12 cellular contexts compared by ENCODE assay signal in the genomic region with DNA sequence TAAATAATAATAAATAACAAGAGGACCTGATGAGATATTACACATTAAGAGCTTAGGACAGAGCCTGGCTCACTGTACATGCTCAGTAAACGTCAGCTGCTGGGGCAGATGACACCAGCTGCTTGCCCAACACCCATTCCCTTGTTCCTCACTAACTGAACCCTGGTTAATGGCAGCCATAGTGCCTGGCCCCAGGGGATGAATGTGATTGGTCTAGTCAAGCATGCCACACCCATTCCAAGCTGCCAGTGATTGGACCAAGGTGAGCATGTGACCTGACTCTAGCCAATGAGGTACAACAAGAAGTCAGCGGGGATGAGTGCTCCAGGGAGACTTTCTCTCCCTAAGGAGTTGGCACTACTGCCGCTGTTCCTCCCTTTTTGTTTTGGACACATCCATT.
A peak's percentile ranks its signal among the peaks of the same experiment; 100 is the strongest.
DNase-seq lines count a peak whose midpoint lies in the region; ATAC-seq, FAIRE-seq and TF ChIP-seq lines count a peak whose summit lies in the region.
"Had no signal": no experiment of that assay in that cellular context is flagged by ENCODE, and none has a peak within 500 bp of the region (broad histone marks: within the 10 kb centered on the region; RNA-seq: fewer than 3 reads in every experiment).

No MANE protein-coding gene starts in this region.

- H4K20me1 ChIP-seq in SK-N-SH (ENCODE audit: insufficient read depth) (no peaks in the 10 kb centered on the region), osteoblast (ENCODE audit: insufficient read depth, low read length) (no peaks in the 10 kb centered on the region)

- H3K14ac ChIP-seq in neuronal stem cell (ENCODE audit: low read length), result no peak overlapping the region

- H3K27ac ChIP-seq in SK-N-SH (ENCODE audit: low read depth in 2 of 2, low read length in 1 of 2), result no peak overlapping the region
- H3K27ac ChIP-seq in osteoblast (ENCODE audit: low read depth, low read length), result no peak overlapping the region
- H3K27ac ChIP-seq in neuronal stem cell (replicated peaks; ENCODE audit: low read length), result no peak overlapping the region

- H3K79me1 ChIP-seq in neuronal stem cell (ENCODE audit: low read depth, low read length), result no peaks in the 10 kb centered on the region

- H3K79me2 ChIP-seq in SK-N-SH (ENCODE audit: insufficient read depth) (no peaks in the 10 kb centered on the region), osteoblast (ENCODE audit: insufficient read depth, low read length) (no peaks in the 10 kb centered on the region)

- TF ChIP-seq CTCF in SK-N-SH (IDR thresholded peaks at IDR 0.05), result no peak
- no peak for TF ChIP-seq CTCF in osteoblast (IDR thresholded peaks at IDR 0.05; ENCODE audit: extremely low read depth, low read depth, low read length)

- H4K91ac ChIP-seq in neuronal stem cell (ENCODE audit: low read depth, low read length, poor library complexity), result no peak overlapping the region

- H3K9ac ChIP-seq in SK-N-SH, result no peak overlapping the region
- no peak overlapping the region for H3K9ac ChIP-seq in neuronal stem cell (ENCODE audit: low read depth, low read length, poor library complexity)

- POLR2A ChIA-PET in SK-N-SH (lab: Yijun Ruan, JAX), result no interaction called here

- H3K9me2 ChIP-seq in SK-N-SH, result no peaks in the 10 kb centered on the region

- no peaks in the 10 kb centered on the region for H3K36me3 ChIP-seq in SK-N-SH (replicated peaks in 1 of 2; ENCODE audit: control insufficient read depth in 1 of 2, insufficient read depth in 2 of 2, low read length in 1 of 2)
- no peaks in the 10 kb centered on the region for H3K36me3 ChIP-seq in osteoblast (ENCODE audit: insufficient read depth, low read length)
- H3K36me3 ChIP-seq in neuronal stem cell (replicated peaks in 1 of 2; ENCODE audit: control insufficient read depth in 2 of 2, insufficient read depth in 2 of 2, low read length in 2 of 2), result no peaks in the 10 kb centered on the region

- peaks cover 4% of the 10 kb centered on the region for H3F3A ChIP-seq in SK-N-SH (replicated peaks; ENCODE audit: insufficient read depth)

- no peak overlapping the region for H3K4ac ChIP-seq in neuronal stem cell (ENCODE audit: low read length)

- H2BK15ac ChIP-seq in neuronal stem cell (ENCODE audit: low read length), result no peak overlapping the region

- TF ChIP-seq RAD21 in SK-N-SH (IDR thresholded peaks at IDR 0.05; ENCODE audit: low read length), result no peak

- CTCF ChIA-PET in SK-N-SH (lab: Yijun Ruan, JAX), result interaction anchor here (0.8 to 2.1 kb wide), 4 partner anchors 10 to 236 kb away, joined by 3 to 5 read pairs (median 4); no protein-coding TSS in a partner anchor

- no peak overlapping the region for H3K23ac ChIP-seq in neuronal stem cell (ENCODE audit: low read depth, low read length, poor library complexity)

- H3K4me1 ChIP-seq in SK-N-SH (ENCODE audit: control insufficient read depth in 1 of 2, insufficient read depth in 2 of 2, low read depth in 1 of 2, low read length in 1 of 2) (peaks cover 5 to 8% of the 10 kb centered on the region in 2 experiments; a peak in 2 of 4 replicates), osteoblast (ENCODE audit: insufficient read depth, low read length) (peaks cover 14% of the 10 kb centered on the region), neuronal stem cell (ENCODE audit: control insufficient read depth in 2 of 2, insufficient read depth in 1 of 2, low read depth in 1 of 2, low read length in 2 of 2) (no peaks in the 10 kb centered on the region)

- peak; percentile 42 for DNase-seq in SK-N-SH
- peak; percentile 54 for DNase-seq in HuH-7 (ENCODE audit: low spot score)
- DNase-seq in SW480 (ENCODE audit: low spot score), result peak; percentile 49
- DNase-seq in osteoblast (ENCODE audit: insufficient read length, low spot score, missing footprints), result peak; percentile 79
- DNase-seq in H54 (ENCODE audit: insufficient read length, low spot score), result no peak
- DNase-seq in neuronal stem cell (ENCODE audit: low spot score), result no peak
- DNase-seq: NCI-H1105, NCI-H510A treated with DMSO at 0.1 percent for 48 hours, Right ventricle myocardium superior had no signal

- H2BK120ac ChIP-seq in neuronal stem cell (ENCODE audit: low read depth, low read length), result no peak overlapping the region

- TF ChIP-seq EP300 in SK-N-SH (IDR thresholded peaks at IDR 0.05; ENCODE audit: borderline replicate concordance in 1 of 2, low read depth in 1 of 2, low read length in 1 of 2), result no peak

- TF ChIP-seq POLR2A in H54 (IDR thresholded peaks at IDR 0.05; ENCODE audit: low read depth, low read length), result no peak

- no peak for FAIRE-seq in H54 (lab: Jason Lieb, UNC)
- FAIRE-seq: endometrium had no signal

- H3K4me2 ChIP-seq in SK-N-SH, result no peak overlapping the region
- no peak overlapping the region for H3K4me2 ChIP-seq in osteoblast (ENCODE audit: insufficient read depth, low read length)
- no peak overlapping the region for H3K4me2 ChIP-seq in neuronal stem cell (ENCODE audit: insufficient read depth, low read length, poor library complexity, severe bottlenecking)

- no peak overlapping the region for H2BK12ac ChIP-seq in neuronal stem cell (ENCODE audit: low read length)

- H4K8ac ChIP-seq in neuronal stem cell (ENCODE audit: low read depth, low read length), result no peak overlapping the region

- 59% methylated on average over 2 of the region's 3 CpGs for WGBS in SK-N-SH (ENCODE audit: low lambda C conversion rate)
- no CpG with 5 or more reads among the region's 3 CpGs for WGBS in neuronal stem cell (ENCODE audit: extremely low coverage in 2 of 2, insufficient read length in 2 of 2, insufficient replicate concordance in 1 of 2), 2 donors

- no peak overlapping the region for H2BK5ac ChIP-seq in neuronal stem cell (ENCODE audit: low read length)

- no peaks in the 10 kb centered on the region for H3K9me3 ChIP-seq in SK-N-SH
- peaks cover 3% of the 10 kb centered on the region for H3K9me3 ChIP-seq in osteoblast (ENCODE audit: low read depth, low read length)
- peaks cover 0 to 3% of the 10 kb centered on the region in 2 donors for H3K9me3 ChIP-seq in neuronal stem cell (replicated peaks in 1 of 2; ENCODE audit: control insufficient read depth in 2 of 2, insufficient read depth in 1 of 2, low read depth in 1 of 2, low read length in 2 of 2)

- no peak overlapping the region for H3K18ac ChIP-seq in neuronal stem cell (ENCODE audit: low read length)

- H3K27me3 ChIP-seq in SK-N-SH (ENCODE audit: insufficient read depth) (no peaks in the 10 kb centered on the region), osteoblast (ENCODE audit: insufficient read depth, low read length) (no peaks in the 10 kb centered on the region), neuronal stem cell (ENCODE audit: control insufficient read depth in 3 of 3, insufficient read depth in 3 of 3, low read depth in 1 of 3, low read length in 3 of 3) (peaks cover 0 to 16% (median 0%) of the 10 kb centered on the region in 3 experiments)

- no peak for ATAC-seq in SK-N-SH treated with all-trans-retinoic acid at 6 μM for 48 hours
- ATAC-seq in GM21576 (IDR thresholded peaks at IDR 0.05; ENCODE audit: unreplicated experiment), result no peak

- H2AK5ac ChIP-seq in neuronal stem cell (ENCODE audit: low read depth, low read length), result no peak overlapping the region

- no peak overlapping the region for H3K4me3 ChIP-seq in SK-N-SH (ENCODE audit: low read depth in 2 of 2, low read length in 1 of 2)
- H3K4me3 ChIP-seq in osteoblast (ENCODE audit: insufficient read depth, low read length), result no peak overlapping the region
- H3K4me3 ChIP-seq in neuronal stem cell (ENCODE audit: low read length in 2 of 2), result no peak overlapping the region

- H2AFZ ChIP-seq in SK-N-SH (ENCODE audit: low read depth) (no peak overlapping the region), osteoblast (ENCODE audit: low read length) (no peak overlapping the region), neuronal stem cell (ENCODE audit: low read length) (no peak overlapping the region)

TF ChIP-seq in SK-N-SH, 30 proteins besides CTCF, POLR2A, EP300 and RAD21:
- TF ChIP-seq USF1 (IDR thresholded peaks at IDR 0.05; ENCODE audit: borderline replicate concordance, low read depth) (peak; percentile 62; the same call in 1 of the 2 replicates), SMC3 (IDR thresholded peaks at IDR 0.05; ENCODE audit: low read depth, low read length) (no peak), MXI1 (IDR thresholded peaks at IDR 0.05; ENCODE audit: low read depth, low read length) (no peak), NFIC (IDR thresholded peaks at IDR 0.05; ENCODE audit: borderline replicate concordance) (no peak)

TF ChIP-seq in SK-N-SH treated with all-trans-retinoic acid at 6 μM for 48 hours, 23 proteins besides CTCF, POLR2A, EP300 and RAD21:
- TF ChIP-seq ZNF565 (CRISPR knock-in tag; conservative IDR thresholded peaks at IDR 0.05; ENCODE audit: low read depth), result no peak
- no peak for TF ChIP-seq OSR1 (CRISPR knock-in tag; IDR thresholded peaks at IDR 0.05)
- TF ChIP-seq CSRNP3 (CRISPR knock-in tag; IDR thresholded peaks at IDR 0.05), result no peak
- TF ChIP-seq ZNF8 (CRISPR knock-in tag; IDR thresholded peaks at IDR 0.05), result no peak
- TF ChIP-seq RARB (CRISPR knock-in tag; IDR thresholded peaks at IDR 0.05), result no peak
- TF ChIP-seq ZFP30 (CRISPR knock-in tag; IDR thresholded peaks at IDR 0.05), result no peak
- no peak for TF ChIP-seq TOX (CRISPR knock-in tag; IDR thresholded peaks at IDR 0.05; ENCODE audit: borderline replicate concordance)
- TF ChIP-seq ISL1 (CRISPR knock-in tag; IDR thresholded peaks at IDR 0.05), result no peak
- no peak for TF ChIP-seq ZNF70 (CRISPR knock-in tag; IDR thresholded peaks at IDR 0.05)
- no peak for TF ChIP-seq ARNTL (CRISPR knock-in tag; IDR thresholded peaks at IDR 0.05; ENCODE audit: borderline replicate concordance, low read depth)
- no peak for TF ChIP-seq GLIS3 (CRISPR knock-in tag; IDR thresholded peaks at IDR 0.05)
- no peak for TF ChIP-seq SNAI2 (CRISPR knock-in tag; IDR thresholded peaks at IDR 0.05)
- no peak for TF ChIP-seq CSDC2 (CRISPR knock-in tag; IDR thresholded peaks at IDR 0.05)
- TF ChIP-seq ZC3H10 (CRISPR knock-in tag; IDR thresholded peaks at IDR 0.05), result no peak
TF ChIP-seq in SK-N-SH treated with all-trans-retinoic acid at 6 μM for 48 hours: peak in this region for 0.

Comparison
In these comparisons a context has a peak if more than half of its experiments do, and no peak if none do; other contexts are left out.
1. DNase-seq: peak in SK-N-SH (single experiment), HuH-7 (single experiment), SW480 (single experiment) and osteoblast (single experiment); none in H54 (single experiment) and neuronal stem cell (single experiment).